14 cellular contexts compared by ENCODE assay signal in the genomic region with DNA sequence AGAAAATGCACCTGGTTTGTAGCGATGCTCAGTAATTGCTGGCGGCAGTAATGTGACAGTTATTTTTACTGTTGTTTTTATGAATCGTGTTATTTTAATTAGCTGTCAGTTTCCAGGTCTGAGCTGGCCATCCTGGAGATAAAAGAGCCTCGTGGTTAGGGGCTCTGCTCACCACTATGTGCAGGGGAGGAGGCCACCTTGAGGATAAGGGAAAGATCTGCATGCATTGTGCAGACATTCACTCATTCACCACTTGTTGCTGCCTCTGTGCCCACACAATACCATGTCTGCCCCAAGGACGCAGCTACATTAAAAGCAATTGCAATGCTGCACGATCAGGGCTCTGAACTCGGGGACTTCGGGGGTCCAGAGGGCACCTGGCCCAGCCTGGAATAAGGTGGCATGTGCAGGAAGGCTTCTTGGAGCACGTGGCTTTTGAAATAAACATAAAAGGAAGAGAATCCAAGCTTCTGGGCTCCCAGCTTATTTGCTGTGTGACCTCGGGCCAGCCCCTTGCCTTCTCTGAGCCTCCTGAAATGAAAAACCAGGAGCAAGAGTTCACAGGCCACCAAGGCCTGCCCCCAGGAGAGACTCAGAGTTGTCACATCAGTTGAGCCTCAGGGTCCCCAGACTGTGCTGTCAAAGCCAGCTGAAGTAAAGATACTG. TPM values are rescaled to one million over a fixed set of nuclear protein-coding genes. Genes with fewer than 3 reads are reported as not detected.
DNase-seq lines count a peak whose midpoint lies in the region; ATAC-seq and TF ChIP-seq lines count a peak whose summit lies in the region.
"Had no signal": no experiment of that assay in that cellular context is flagged by ENCODE, and none has a peak within 500 bp of the region (broad histone marks: within the 10 kb centered on the region; RNA-seq: fewer than 3 reads in every experiment).

No MANE protein-coding gene starts in this region.

- H3K4me2 ChIP-seq in osteoblast (ENCODE audit: insufficient read depth, low read length), result no peak overlapping the region

- H2AFZ ChIP-seq in osteoblast (ENCODE audit: low read length), result no peak overlapping the region

- H3K79me2 ChIP-seq in osteoblast (ENCODE audit: insufficient read depth, low read length), result no peaks in the 10 kb centered on the region

- TF ChIP-seq CTCF in GM12864 (IDR thresholded peaks at IDR 0.05; ENCODE audit: low read depth, low read length, missing control alignments), result peak; percentile 7
- TF ChIP-seq CTCF in esophagus muscularis mucosa (IDR thresholded peaks at IDR 0.05), result no peak
- peak; percentile 29 for TF ChIP-seq CTCF in osteoblast (IDR thresholded peaks at IDR 0.05; ENCODE audit: extremely low read depth, low read depth, low read length)

- H3K9me3 ChIP-seq in esophagus muscularis mucosa (no peaks in the 10 kb centered on the region), osteoblast (ENCODE audit: low read depth, low read length) (no peaks in the 10 kb centered on the region)
- H3K9me3 ChIP-seq: Caco-2, right atrium auricular region had no signal

- H3K27me3 ChIP-seq in esophagus muscularis mucosa (peaks cover 0 to 8% (median 0%) of the 10 kb centered on the region in 4 donors), osteoblast (ENCODE audit: insufficient read depth, low read length) (no peaks in the 10 kb centered on the region)
- H3K27me3 ChIP-seq: right atrium auricular region had no signal

- no peak for TF ChIP-seq EP300 in esophagus muscularis mucosa (IDR thresholded peaks at IDR 0.05)

- H3K27ac ChIP-seq in esophagus muscularis mucosa (replicated peaks in 1 of 4) (peak overlapping the region; percentile 76 to 87 (median 82)), osteoblast (ENCODE audit: low read depth, low read length) (no peak overlapping the region)
- H3K27ac ChIP-seq: SK-N-MC had no signal

- H4K20me1 ChIP-seq in osteoblast (ENCODE audit: insufficient read depth, low read length), result no peaks in the 10 kb centered on the region

- intact Hi-C loops in esophagus muscularis mucosa (cut with DNase I), result no loop called here

- no peak overlapping the region for H3K4me3 ChIP-seq in GM12864 (ENCODE audit: low read depth, low read length)
- H3K4me3 ChIP-seq in esophagus muscularis mucosa, result peak overlapping the region in 3 of 4 donors; percentile 0 to 20 (median 16)
- no peak overlapping the region for H3K4me3 ChIP-seq in osteoblast (ENCODE audit: insufficient read depth, low read length)
- H3K4me3 ChIP-seq: right atrium auricular region, SK-N-MC had no signal

- ATAC-seq in GM21367 (IDR thresholded peaks at IDR 0.05; ENCODE audit: unreplicated experiment), result no peak

- H3K4me1 ChIP-seq in esophagus muscularis mucosa, result peaks cover 28 to 57% (median 54%) of the 10 kb centered on the region in 4 donors
- H3K4me1 ChIP-seq in osteoblast (ENCODE audit: insufficient read depth, low read length), result peaks cover 27% of the 10 kb centered on the region
- H3K4me1 ChIP-seq: Caco-2 had no signal

- DNase-seq in GM12864 (ENCODE audit: low read depth) (no peak), NCI-H1694 treated with DMSO at 0.1 percent for 48 hours (lab: John Stamatoyannopoulos, UW) (peak; percentile 47), esophagus muscularis mucosa (ENCODE audit: extremely low spot score) (no peak), osteoblast (ENCODE audit: insufficient read length, low spot score, missing footprints) (peak; percentile 51), RKO (ENCODE audit: low spot score) (no peak), cortex of kidney (lab: John Stamatoyannopoulos, UW) (no peak), DMS79 (lab: John Stamatoyannopoulos, UW) (no peak)
- DNase-seq: activated T-cell treated with anti-CD3 and anti-CD28 coated beads for 4 hours, Caco-2, erythroblast, NCI-H1436 had no signal

- 53% methylated on average over 10 of the region's 10 CpGs for WGBS in esophagus muscularis mucosa

- H3K36me3 ChIP-seq in esophagus muscularis mucosa, result no peaks in the 10 kb centered on the region
- H3K36me3 ChIP-seq in osteoblast (ENCODE audit: insufficient read depth, low read length), result no peaks in the 10 kb centered on the region
- H3K36me3 ChIP-seq: right atrium auricular region had no signal

- TF ChIP-seq POLR2A in esophagus muscularis mucosa (IDR thresholded peaks at IDR 0.05; ENCODE audit: low read depth), result no peak

RNA-seq across cellular contexts. Expression of a gene that starts 44.7 kb away (rescaled TPM):
- total RNA-seq in esophagus muscularis mucosa (10 to 100 TPM in 3 of 4 donors, 1 to 10 TPM in 1; 6.6 to 20.4 (median 12.4) TPM), osteoblast (52.5 and 57.2 TPM in 2 replicates)
- total RNA-seq: Caco-2 had no signal

Comparison
In these comparisons a context has a peak if more than half of its experiments do, and no peak if none do; other contexts are left out.
1. DNase-seq: peak in NCI-H1694 treated with DMSO at 0.1 percent for 48 hours (single experiment) and osteoblast (single experiment); none in GM12864 (single experiment), esophagus muscularis mucosa (single experiment), RKO (single experiment), cortex of kidney (single experiment) and DMS79 (single experiment).
2. H3K4me3 ChIP-seq: peak in esophagus muscularis mucosa (3 of 4); none in GM12864 (single experiment) and osteoblast (single experiment).
3. CTCF ChIP-seq: peak in GM12864 (single experiment) and osteoblast (single experiment); none in esophagus muscularis mucosa (0 of 3).